In the genomic region with DNA sequence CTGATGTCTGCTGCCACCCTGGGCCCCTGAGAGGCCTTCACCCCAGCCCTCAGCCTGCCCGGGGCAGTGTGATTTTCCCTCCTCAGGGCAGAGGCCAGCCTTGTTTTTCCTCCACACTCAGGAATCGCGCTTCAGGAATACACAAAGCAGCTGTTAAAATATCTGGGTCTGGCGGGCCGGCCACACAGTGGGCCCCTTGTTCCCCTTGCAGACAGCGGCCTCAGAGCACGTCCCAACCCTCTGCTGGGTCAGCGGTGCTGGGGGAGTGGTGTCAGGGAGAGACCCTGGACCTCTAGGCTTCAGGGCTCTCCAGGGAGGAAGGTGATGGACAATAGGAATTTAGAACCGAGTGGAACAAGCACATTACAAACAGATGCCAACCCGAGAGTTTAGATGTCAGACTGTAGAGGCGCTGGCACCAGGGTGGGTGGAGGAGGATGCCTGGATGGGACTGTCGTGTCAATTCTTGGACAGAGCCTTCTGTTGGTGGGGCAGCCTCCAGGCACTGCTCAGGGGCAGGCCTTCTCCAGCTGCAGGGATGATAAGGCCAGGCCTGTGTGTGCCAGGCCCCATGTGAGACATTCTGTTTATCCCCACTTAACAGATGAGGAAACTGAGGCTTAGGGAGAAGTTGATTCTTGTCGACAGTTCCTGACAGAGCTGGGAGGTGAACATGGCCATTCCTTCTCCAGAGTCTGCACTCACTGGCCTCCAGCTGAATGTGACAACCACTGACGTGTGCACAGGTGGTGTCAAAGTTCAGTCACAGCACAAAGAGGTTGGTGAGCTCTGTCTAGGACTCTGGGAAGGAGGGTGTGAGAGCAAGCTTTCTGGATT, we compare ENCODE assay signal across 2 cellular contexts.
TF ChIP-seq lines count a peak whose summit lies in the region.

No MANE protein-coding gene starts in this region.

TF ChIP-seq in HEK293, 187 proteins besides CTCF, POLR2A, EP300 and RAD21:
- TF ChIP-seq HOXC10 (CRISPR knock-in tag; IDR thresholded peaks at IDR 0.05) (no peak), ZNF560 (tag by site-specific recombination; IDR thresholded peaks at IDR 0.05; ENCODE audit: borderline replicate concordance) (no peak), ZSCAN30 (tag by site-specific recombination; IDR thresholded peaks at IDR 0.05) (no peak), ZNF133 (tag by site-specific recombination; IDR thresholded peaks at IDR 0.05) (no peak), ZNF654 (tag by site-specific recombination; IDR thresholded peaks at IDR 0.05; ENCODE audit: low read depth) (no peak), ZNF555 (tag by site-specific recombination; conservative IDR thresholded peaks at IDR 0.05) (no peak), GLI2 (tag by site-specific recombination; IDR thresholded peaks at IDR 0.05; ENCODE audit: borderline replicate concordance, low read depth) (no peak), ZNF24 (tag by site-specific recombination; IDR thresholded peaks at IDR 0.05) (no peak), ZNF394 (tag by site-specific recombination; IDR thresholded peaks at IDR 0.05; ENCODE audit: borderline replicate concordance) (no peak), ZFP41 (tag by site-specific recombination; IDR thresholded peaks at IDR 0.05; ENCODE audit: borderline replicate concordance) (no peak), PRDM10 (tag by site-specific recombination; IDR thresholded peaks at IDR 0.05) (no peak), ZNF184 (tag by site-specific recombination; IDR thresholded peaks at IDR 0.05) (no peak), ZXDB (tag by site-specific recombination; IDR thresholded peaks at IDR 0.05) (no peak), ZNF548 (tag by site-specific recombination; IDR thresholded peaks at IDR 0.05) (no peak)
- TF ChIP-seq, protein P1, sequence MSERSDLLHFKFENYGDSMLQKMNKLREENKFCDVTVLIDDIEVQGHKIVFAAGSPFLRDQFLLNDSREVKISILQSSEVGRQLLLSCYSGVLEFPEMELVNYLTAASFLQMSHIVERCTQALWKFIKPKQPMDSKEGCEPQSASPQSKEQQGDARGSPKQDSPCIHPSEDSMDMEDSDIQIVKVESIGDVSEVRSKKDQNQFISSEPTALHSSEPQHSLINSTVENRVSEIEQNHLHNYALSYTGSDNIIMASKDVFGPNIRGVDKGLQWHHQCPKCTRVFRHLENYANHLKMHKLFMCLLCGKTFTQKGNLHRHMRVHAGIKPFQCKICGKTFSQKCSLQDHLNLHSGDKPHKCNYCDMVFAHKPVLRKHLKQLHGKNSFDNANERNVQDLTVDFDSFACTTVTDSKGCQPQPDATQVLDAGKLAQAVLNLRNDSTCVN (tag by site-specific recombination; optimal IDR thresholded peaks at IDR 0.05), result no peak
- TF ChIP-seq, protein P2, sequence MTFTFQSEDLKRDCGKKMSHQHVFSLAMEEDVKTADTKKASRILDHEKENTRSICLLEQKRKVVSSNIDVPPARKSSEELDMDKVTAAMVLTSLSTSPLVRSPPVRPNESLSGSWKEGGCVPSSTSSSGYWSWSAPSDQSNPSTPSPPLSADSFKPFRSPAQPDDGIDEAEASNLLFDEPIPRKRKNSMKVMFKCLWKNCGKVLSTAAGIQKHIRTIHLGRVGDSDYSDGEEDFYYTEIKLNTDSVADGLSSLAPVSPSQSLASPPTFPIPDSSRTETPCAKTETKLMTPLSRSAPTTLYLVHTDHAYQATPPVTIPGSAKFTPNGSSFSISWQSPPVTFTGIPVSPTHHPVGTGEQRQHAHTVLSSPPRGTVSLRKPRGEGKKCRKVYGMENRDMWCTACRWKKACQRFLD (tag by site-specific recombination; IDR thresholded peaks at IDR 0.05), result no peak
- TF ChIP-seq, protein P3, sequence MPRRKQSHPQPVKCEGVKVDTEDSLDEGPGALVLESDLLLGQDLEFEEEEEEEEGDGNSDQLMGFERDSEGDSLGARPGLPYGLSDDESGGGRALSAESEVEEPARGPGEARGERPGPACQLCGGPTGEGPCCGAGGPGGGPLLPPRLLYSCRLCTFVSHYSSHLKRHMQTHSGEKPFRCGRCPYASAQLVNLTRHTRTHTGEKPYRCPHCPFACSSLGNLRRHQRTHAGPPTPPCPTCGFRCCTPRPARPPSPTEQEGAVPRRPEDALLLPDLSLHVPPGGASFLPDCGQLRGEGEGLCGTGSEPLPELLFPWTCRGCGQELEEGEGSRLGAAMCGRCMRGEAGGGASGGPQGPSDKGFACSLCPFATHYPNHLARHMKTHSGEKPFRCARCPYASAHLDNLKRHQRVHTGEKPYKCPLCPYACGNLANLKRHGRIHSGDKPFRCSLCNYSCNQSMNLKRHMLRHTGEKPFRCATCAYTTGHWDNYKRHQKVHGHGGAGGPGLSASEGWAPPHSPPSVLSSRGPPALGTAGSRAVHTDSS (tag by site-specific recombination; IDR thresholded peaks at IDR 0.05), result no peak
- TF ChIP-seq, protein P4, sequence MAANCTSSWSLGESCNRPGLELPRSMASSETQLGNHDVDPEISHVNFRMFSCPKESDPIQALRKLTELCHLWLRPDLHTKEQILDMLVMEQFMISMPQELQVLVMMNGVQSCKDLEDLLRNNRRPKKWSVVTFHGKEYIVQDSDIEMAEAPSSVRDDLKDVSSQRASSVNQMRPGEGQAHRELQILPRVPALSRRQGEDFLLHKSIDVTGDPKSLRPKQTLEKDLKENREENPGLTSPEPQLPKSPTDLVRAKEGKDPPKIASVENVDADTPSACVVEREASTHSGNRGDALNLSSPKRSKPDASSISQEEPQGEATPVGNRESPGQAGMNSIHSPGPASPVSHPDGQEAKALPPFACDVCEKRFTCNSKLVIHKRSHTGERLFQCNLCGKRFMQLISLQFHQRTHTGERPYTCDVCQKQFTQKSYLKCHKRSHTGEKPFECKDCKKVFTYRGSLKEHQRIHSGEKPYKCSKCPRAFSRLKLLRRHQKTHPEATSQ (tag by site-specific recombination; IDR thresholded peaks at IDR 0.05), result no peak

TF ChIP-seq in HepG2, 621 proteins besides CTCF, POLR2A, EP300 and RAD21 (continues in another document):
- TF ChIP-seq RFX1 (IDR thresholded peaks at IDR 0.05), result no peak
- TF ChIP-seq RFXAP (CRISPR knock-in tag; IDR thresholded peaks at IDR 0.05; ENCODE audit: borderline replicate concordance), result no peak
- no peak for TF ChIP-seq JUNB (CRISPR knock-in tag; IDR thresholded peaks at IDR 0.05; ENCODE audit: borderline replicate concordance)
- no peak for TF ChIP-seq ZNF747 (CRISPR knock-in tag; IDR thresholded peaks at IDR 0.05; ENCODE audit: borderline replicate concordance)
- TF ChIP-seq ZNF121 (CRISPR knock-in tag; IDR thresholded peaks at IDR 0.05), result no peak
- no peak for TF ChIP-seq ZNF550 (CRISPR knock-in tag; IDR thresholded peaks at IDR 0.05; ENCODE audit: borderline replicate concordance)
- TF ChIP-seq HDAC6 (IDR thresholded peaks at IDR 0.05; ENCODE audit: low read depth, low read length), result no peak
- TF ChIP-seq CREB1 (IDR thresholded peaks at IDR 0.05), result no peak
- no peak; the same call in 1 of the 2 replicates for TF ChIP-seq CREB1 (CRISPR knock-in tag; IDR thresholded peaks at IDR 0.05)
- TF ChIP-seq ZFP90 (CRISPR knock-in tag; IDR thresholded peaks at IDR 0.05; ENCODE audit: borderline replicate concordance), result no peak
- TF ChIP-seq MYNN (CRISPR knock-in tag; IDR thresholded peaks at IDR 0.05; ENCODE audit: low read depth), result no peak
- no peak for TF ChIP-seq TEAD3 (CRISPR knock-in tag; optimal IDR thresholded peaks at IDR 0.05; ENCODE audit: borderline replicate concordance)
- TF ChIP-seq ETV5 (CRISPR knock-in tag; IDR thresholded peaks at IDR 0.05; ENCODE audit: borderline replicate concordance), result no peak
- no peak for TF ChIP-seq ATF4 (CRISPR knock-in tag; IDR thresholded peaks at IDR 0.05)
- no peak for TF ChIP-seq GPN1 (CRISPR knock-in tag; IDR thresholded peaks at IDR 0.05; ENCODE audit: borderline replicate concordance)
- peak; percentile 84 for TF ChIP-seq ZNF629 (CRISPR knock-in tag; conservative IDR thresholded peaks at IDR 0.05)
- no peak for TF ChIP-seq ZNF446 (CRISPR knock-in tag; IDR thresholded peaks at IDR 0.05)
- TF ChIP-seq ZNF687 (CRISPR knock-in tag; IDR thresholded peaks at IDR 0.05), result peak; percentile 21
- no peak for TF ChIP-seq ZNF343 (CRISPR knock-in tag; IDR thresholded peaks at IDR 0.05)
- TF ChIP-seq RORA (CRISPR knock-in tag; IDR thresholded peaks at IDR 0.05), result no peak
- TF ChIP-seq POGZ (CRISPR knock-in tag; IDR thresholded peaks at IDR 0.05), result no peak
- TF ChIP-seq PTBP1 (IDR thresholded peaks at IDR 0.05; ENCODE audit: low read depth, low read length, poor library complexity, severe bottlenecking), result no peak
- no peak for TF ChIP-seq SIX4 (CRISPR knock-in tag; IDR thresholded peaks at IDR 0.05)
- no peak for TF ChIP-seq TFE3 (CRISPR knock-in tag; IDR thresholded peaks at IDR 0.05)
- TF ChIP-seq CREM (IDR thresholded peaks at IDR 0.05), result no peak
- TF ChIP-seq CREM (CRISPR knock-in tag; IDR thresholded peaks at IDR 0.05), result no peak
- TF ChIP-seq ETV6 (CRISPR knock-in tag; conservative IDR thresholded peaks at IDR 0.05), result no peak
- no peak for TF ChIP-seq ATF6 (CRISPR knock-in tag; conservative IDR thresholded peaks at IDR 0.05)
- no peak for TF ChIP-seq ZNF17 (CRISPR knock-in tag; IDR thresholded peaks at IDR 0.05)
- TF ChIP-seq, protein P5, sequence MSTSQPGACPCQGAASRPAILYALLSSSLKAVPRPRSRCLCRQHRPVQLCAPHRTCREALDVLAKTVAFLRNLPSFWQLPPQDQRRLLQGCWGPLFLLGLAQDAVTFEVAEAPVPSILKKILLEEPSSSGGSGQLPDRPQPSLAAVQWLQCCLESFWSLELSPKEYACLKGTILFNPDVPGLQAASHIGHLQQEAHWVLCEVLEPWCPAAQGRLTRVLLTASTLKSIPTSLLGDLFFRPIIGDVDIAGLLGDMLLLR (CRISPR knock-in tag; IDR thresholded peaks at IDR 0.05), result no peak
- peak; percentile 52; the same call in 1 of the 2 replicates for TF ChIP-seq ZNF788 (CRISPR knock-in tag; IDR thresholded peaks at IDR 0.05; ENCODE audit: borderline replicate concordance)
- no peak for TF ChIP-seq MEIS2 (CRISPR knock-in tag; IDR thresholded peaks at IDR 0.05)
- TF ChIP-seq, protein P6, sequence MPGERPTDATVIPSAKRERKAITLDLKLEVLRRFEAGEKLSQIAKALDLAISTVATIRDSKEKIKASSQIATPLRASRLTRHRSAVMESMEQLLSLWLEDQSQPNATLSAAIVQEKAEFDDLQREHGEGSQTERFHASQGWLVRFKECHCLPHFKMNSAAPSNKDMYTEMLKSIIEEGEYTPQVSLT (CRISPR knock-in tag; IDR thresholded peaks at IDR 0.05; ENCODE audit: borderline replicate concordance, low read depth), result no peak
- peak; percentile 53; the same call in 1 of the 2 replicates for TF ChIP-seq SALL1 (CRISPR knock-in tag; IDR thresholded peaks at IDR 0.05)
- no peak for TF ChIP-seq HCFC1 (IDR thresholded peaks at IDR 0.05; ENCODE audit: low read depth, low read length)
- TF ChIP-seq IKZF1 (IDR thresholded peaks at IDR 0.05), result no peak
